Comparison of ENCODE assay signal across 19 cellular contexts in the genomic region with DNA sequence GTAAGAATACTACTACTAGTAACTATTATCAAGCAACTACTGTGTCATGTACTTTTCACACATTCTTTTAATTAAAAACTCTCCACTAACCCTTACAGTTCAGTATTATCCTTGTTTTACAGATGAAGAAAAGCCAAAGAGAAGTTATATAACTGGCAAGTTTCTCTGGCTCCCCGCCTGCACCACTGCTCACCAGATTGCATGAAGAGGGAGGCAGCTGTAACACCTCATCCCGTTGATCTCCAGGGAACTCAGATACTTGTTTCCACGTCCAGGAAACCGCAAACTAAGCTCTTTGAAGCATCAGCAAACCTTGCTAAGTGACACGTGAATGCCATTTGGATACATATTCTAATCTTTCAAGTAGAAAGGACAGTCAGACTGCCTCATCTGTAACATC.
"Had no signal": no experiment of that assay in that cellular context is flagged by ENCODE, and none has a peak within 500 bp of the region (broad histone marks: within the 10 kb centered on the region; RNA-seq: fewer than 3 reads in every experiment).

No MANE protein-coding gene starts in this region.

- DNase-seq: activated CD4-positive, alpha-beta T cell treated with anti-CD3 and anti-CD28 coated beads, Interleukin-2, amount 10 ng/mL, durations not matched to agents 24 days and 14 days; activated CD4-positive, CD25-positive, alpha-beta regulatory T cell; activated CD8-positive, alpha-beta memory T cell treated with anti-CD3 and anti-CD28 coated beads, Interleukin-2, amount 50 U/mL, for 4 hours; activated CD8-positive, alpha-beta T cell treated with anti-CD3 and anti-CD28 coated beads, Interleukin-2, amount 10 ng/mL, durations not matched to agents 7 days and 5 days; activated gamma-delta T cell; activated T-cell treated with anti-CD3 and anti-CD28 coated beads, Interleukin-2, amount 50 U/mL, for 48 hours; amniotic stem cell; central memory CD4-positive, alpha-beta T cell; cortex of kidney; effector CD8-positive, alpha-beta T cell; esophagus squamous epithelium; head of caudate nucleus; mesenchymal stem cell; spleen; stimulated activated naive CD8-positive, alpha-beta T cell treated with anti-CD3 and anti-CD28 coated beads, Interleukin-15, amount 100 ng/mL, for 72 hours had no signal

- H3K9me3 ChIP-seq: esophagus squamous epithelium, spleen had no signal

- H3K4me1 ChIP-seq: esophagus squamous epithelium, spleen had no signal

- H3K27ac ChIP-seq: esophagus squamous epithelium, spleen had no signal

- H3K4me3 ChIP-seq: esophagus squamous epithelium, spleen had no signal

- FAIRE-seq: endothelial cell of umbilical vein, frontal cortex, islet of Langerhans, urothelium cell line had no signal

- H3K27me3 ChIP-seq: esophagus squamous epithelium, spleen had no signal
